21 cellular contexts compared by ENCODE assay signal in genomic region chrX:14607446-14607845, GRCh38.
"Had no signal": no experiment of that assay in that cellular context is flagged by ENCODE, and none has a peak within 500 bp of the region (broad histone marks: within the 10 kb centered on the region; RNA-seq: fewer than 3 reads in every experiment).

No MANE protein-coding gene starts in this region.

- ATAC-seq: Panc1, PC-3, T-cell had no signal

- FAIRE-seq: HTR-8/SVneo had no signal

- DNase-seq: KBM-7; MV-4-11; NCI-H1048; NCI-H1417 treated with DMSO at 0.1 percent for 48 hours; NCI-H146; NCI-H1694 treated with DMSO at 0.1 percent for 48 hours; NCI-H1930; NCI-H2081; NCI-H2227 treated with DMSO at 0.1 percent for 48 hours; NCI-H526 treated with DMSO at 0.1 percent for 48 hours; NCI-H748 treated with DMSO at 0.1 percent for 48 hours; NK-92 treated with Interleukin-12 subunit alpha and Interleukin-12 subunit beta, amount 100 ng/mL, for 24 hours; PC-3; SHP77; SK-N-SH; SW 1271; T-cell had no signal

- H3K9me3 ChIP-seq: SK-N-SH had no signal

- H3K4me2 ChIP-seq: SK-N-SH had no signal

- H3K27ac ChIP-seq: HL-60, RWPE1 had no signal
